13 cellular contexts compared by ENCODE assay signal in the genomic region with DNA sequence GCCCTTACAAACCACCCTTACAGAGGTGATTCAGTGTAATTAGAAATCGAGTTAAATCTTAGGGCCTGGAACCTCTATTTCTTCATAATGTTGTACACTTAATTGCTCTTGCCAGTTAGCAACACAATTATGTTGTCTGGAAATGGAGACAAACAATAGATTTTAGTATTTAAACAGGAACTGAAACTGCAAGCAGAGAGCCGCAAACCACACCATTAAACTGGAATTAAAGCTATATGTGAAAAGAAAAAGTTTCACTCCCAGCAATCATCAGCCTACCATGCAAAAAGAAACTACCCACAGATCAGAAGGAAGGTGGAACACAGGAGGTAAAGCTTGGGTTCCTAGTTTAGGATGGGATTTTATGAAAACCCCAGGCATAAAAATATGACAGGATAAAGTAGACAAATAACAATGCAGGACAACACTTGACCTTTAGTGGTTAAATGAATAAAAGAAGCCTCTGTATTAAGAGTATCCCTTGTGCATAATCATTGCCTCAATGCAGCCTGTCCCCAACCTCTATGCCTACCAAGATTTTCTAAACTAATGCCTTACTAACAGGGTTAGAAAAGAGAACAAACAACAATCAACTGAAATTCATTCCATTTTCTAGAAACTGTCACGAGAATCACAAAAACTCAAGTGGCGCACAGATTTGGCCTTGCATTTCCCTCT.
DNase-seq lines count a peak whose midpoint lies in the region; ATAC-seq and TF ChIP-seq lines count a peak whose summit lies in the region.
"Had no signal": no experiment of that assay in that cellular context is flagged by ENCODE, and none has a peak within 500 bp of the region (broad histone marks: within the 10 kb centered on the region; RNA-seq: fewer than 3 reads in every experiment).

No MANE protein-coding gene starts in this region.

- no peak overlapping the region for H3K23ac ChIP-seq in mesendoderm (ENCODE audit: low read length)

- H3K4me2 ChIP-seq in osteoblast (ENCODE audit: insufficient read depth, low read length) (no peak overlapping the region), mesendoderm (ENCODE audit: low read length) (no peak overlapping the region)

- no peak overlapping the region for H4K8ac ChIP-seq in mesendoderm (ENCODE audit: low read depth, low read length)

- intact Hi-C loops in esophagus muscularis mucosa (cut with DNase I), result no loop called here

- H4K20me1 ChIP-seq in osteoblast (ENCODE audit: insufficient read depth, low read length), result no peaks in the 10 kb centered on the region

- H3K79me2 ChIP-seq in osteoblast (ENCODE audit: insufficient read depth, low read length) (no peaks in the 10 kb centered on the region), mesendoderm (ENCODE audit: control insufficient read depth, insufficient read depth, low read length) (no peaks in the 10 kb centered on the region)

- peak; percentile 12 for DNase-seq in esophagus muscularis mucosa (ENCODE audit: extremely low spot score)
- no peak for DNase-seq in osteoblast (ENCODE audit: insufficient read length, low spot score, missing footprints)
- no peak for DNase-seq in SW480 (ENCODE audit: low spot score)
- no peak for DNase-seq in T-helper 9 cell
- no peak for DNase-seq in mesendoderm
- DNase-seq: central memory CD4-positive, alpha-beta T cell; DMS79; NCI-H2081; small intestine; stimulated activated naive CD4-positive, alpha-beta T cell had no signal

- WGBS in esophagus muscularis mucosa, result 89% methylated on average over 4 of the region's 4 CpGs
- WGBS in mesendoderm (ENCODE audit: extremely low coverage, insufficient coverage, low lambda C conversion rate), result no CpG with 5 or more reads among the region's 4 CpGs

- no peak overlapping the region for H3K18ac ChIP-seq in mesendoderm (ENCODE audit: low read length)

- no peak for TF ChIP-seq EP300 in esophagus muscularis mucosa (IDR thresholded peaks at IDR 0.05)

- H3K36me3 ChIP-seq in esophagus muscularis mucosa (no peaks in the 10 kb centered on the region), osteoblast (ENCODE audit: insufficient read depth, low read length) (no peaks in the 10 kb centered on the region), mesendoderm (ENCODE audit: control insufficient read depth, insufficient read depth, low read length) (no peaks in the 10 kb centered on the region)

- no peak overlapping the region for H4K5ac ChIP-seq in mesendoderm (ENCODE audit: low read length)

- H3K27ac ChIP-seq in esophagus muscularis mucosa (replicated peaks in 1 of 4) (no peak overlapping the region), osteoblast (ENCODE audit: low read depth, low read length) (no peak overlapping the region), mesendoderm (ENCODE audit: low read depth, low read length) (no peak overlapping the region)

- no peak overlapping the region for H3K4me3 ChIP-seq in esophagus muscularis mucosa
- H3K4me3 ChIP-seq in osteoblast (ENCODE audit: insufficient read depth, low read length), result no peak overlapping the region
- H3K4me3 ChIP-seq in mesendoderm (ENCODE audit: low read length), result no peak overlapping the region

- H3K4me1 ChIP-seq in esophagus muscularis mucosa (peaks cover 6 to 25% (median 21%) of the 10 kb centered on the region in 4 donors), osteoblast (ENCODE audit: insufficient read depth, low read length) (no peaks in the 10 kb centered on the region), mesendoderm (ENCODE audit: control insufficient read depth, low read depth, low read length) (no peaks in the 10 kb centered on the region)

- H2AK5ac ChIP-seq in mesendoderm (ENCODE audit: low read length), result no peak overlapping the region

- H3K4ac ChIP-seq in mesendoderm (ENCODE audit: low read depth, low read length), result no peak overlapping the region

- H3K56ac ChIP-seq in mesendoderm (ENCODE audit: low read length), result no peak overlapping the region

- H3K79me1 ChIP-seq in mesendoderm (ENCODE audit: low read length), result no peaks in the 10 kb centered on the region

- TF ChIP-seq POLR2A in esophagus muscularis mucosa (IDR thresholded peaks at IDR 0.05; ENCODE audit: low read depth), result no peak

- H2BK15ac ChIP-seq in mesendoderm (replicated peaks; ENCODE audit: low read depth), result no peak overlapping the region

- no peak overlapping the region for H2BK120ac ChIP-seq in mesendoderm (ENCODE audit: low read depth, low read length)

- no peaks in the 10 kb centered on the region for H3K9me3 ChIP-seq in esophagus muscularis mucosa
- H3K9me3 ChIP-seq in osteoblast (ENCODE audit: low read depth, low read length), result no peaks in the 10 kb centered on the region

- no peak overlapping the region for H2BK5ac ChIP-seq in mesendoderm (ENCODE audit: low read length)

- TF ChIP-seq CTCF in esophagus muscularis mucosa (IDR thresholded peaks at IDR 0.05) (no peak), osteoblast (IDR thresholded peaks at IDR 0.05; ENCODE audit: extremely low read depth, low read depth, low read length) (no peak)

- H2AFZ ChIP-seq in osteoblast (ENCODE audit: low read length), result no peak overlapping the region

- ATAC-seq in GM18870 (IDR thresholded peaks at IDR 0.05; ENCODE audit: unreplicated experiment) (peak; percentile 99), GM21825 (IDR thresholded peaks at IDR 0.05; ENCODE audit: unreplicated experiment) (peak; percentile 93), HG03432 (IDR thresholded peaks at IDR 0.05; ENCODE audit: unreplicated experiment) (peak; percentile 97)

- no peak overlapping the region for H3K9ac ChIP-seq in mesendoderm (ENCODE audit: low read length)

- no peaks in the 10 kb centered on the region for H3K27me3 ChIP-seq in esophagus muscularis mucosa
- H3K27me3 ChIP-seq in osteoblast (ENCODE audit: insufficient read depth, low read length), result no peaks in the 10 kb centered on the region
- H3K27me3 ChIP-seq in mesendoderm (ENCODE audit: insufficient read depth, low read length, poor library complexity), result no peaks in the 10 kb centered on the region
